ENCODE assay signal across 1 cellular context in the genomic region with DNA sequence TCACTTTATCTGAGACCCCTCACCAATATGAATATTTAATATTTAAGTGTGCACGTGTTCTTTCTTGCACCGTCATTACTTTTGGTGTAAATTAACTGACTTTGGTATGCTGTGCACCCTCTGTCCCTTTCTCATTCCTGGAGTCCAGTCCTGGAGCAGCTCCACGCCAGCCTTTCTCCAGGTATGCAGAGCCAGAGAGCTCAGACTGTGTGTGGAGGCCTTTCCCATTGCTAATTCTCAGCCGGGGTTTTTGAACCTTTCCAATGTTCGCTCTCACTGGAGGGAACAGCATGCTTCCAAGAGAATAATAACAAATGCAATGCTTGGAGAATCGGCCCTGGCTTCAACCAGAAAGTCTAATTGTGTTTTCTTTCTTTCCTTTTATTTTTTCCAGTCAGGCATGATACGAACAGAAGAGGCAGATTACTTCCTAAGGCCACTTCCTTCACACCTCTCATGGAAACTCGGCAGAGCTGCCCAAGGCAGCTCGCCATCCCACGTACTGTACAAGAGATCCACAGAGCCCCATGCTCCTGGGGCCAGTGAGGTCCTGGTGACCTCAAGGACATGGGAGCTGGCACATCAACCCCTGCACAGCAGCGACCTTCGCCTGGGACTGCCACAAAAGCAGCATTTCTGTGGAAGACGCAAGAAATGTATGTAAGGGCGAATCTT.
TF ChIP-seq lines count a peak whose summit lies in the region.

No MANE protein-coding gene starts in this region.

TF ChIP-seq in GM23338, 12 proteins besides CTCF, POLR2A, EP300 and RAD21 (continued from another document):
- TF ChIP-seq, protein P1, sequence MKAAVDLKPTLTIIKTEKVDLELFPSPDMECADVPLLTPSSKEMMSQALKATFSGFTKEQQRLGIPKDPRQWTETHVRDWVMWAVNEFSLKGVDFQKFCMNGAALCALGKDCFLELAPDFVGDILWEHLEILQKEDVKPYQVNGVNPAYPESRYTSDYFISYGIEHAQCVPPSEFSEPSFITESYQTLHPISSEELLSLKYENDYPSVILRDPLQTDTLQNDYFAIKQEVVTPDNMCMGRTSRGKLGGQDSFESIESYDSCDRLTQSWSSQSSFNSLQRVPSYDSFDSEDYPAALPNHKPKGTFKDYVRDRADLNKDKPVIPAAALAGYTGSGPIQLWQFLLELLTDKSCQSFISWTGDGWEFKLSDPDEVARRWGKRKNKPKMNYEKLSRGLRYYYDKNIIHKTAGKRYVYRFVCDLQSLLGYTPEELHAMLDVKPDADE (IDR thresholded peaks at IDR 0.05): no peak
- TF ChIP-seq, protein P2, sequence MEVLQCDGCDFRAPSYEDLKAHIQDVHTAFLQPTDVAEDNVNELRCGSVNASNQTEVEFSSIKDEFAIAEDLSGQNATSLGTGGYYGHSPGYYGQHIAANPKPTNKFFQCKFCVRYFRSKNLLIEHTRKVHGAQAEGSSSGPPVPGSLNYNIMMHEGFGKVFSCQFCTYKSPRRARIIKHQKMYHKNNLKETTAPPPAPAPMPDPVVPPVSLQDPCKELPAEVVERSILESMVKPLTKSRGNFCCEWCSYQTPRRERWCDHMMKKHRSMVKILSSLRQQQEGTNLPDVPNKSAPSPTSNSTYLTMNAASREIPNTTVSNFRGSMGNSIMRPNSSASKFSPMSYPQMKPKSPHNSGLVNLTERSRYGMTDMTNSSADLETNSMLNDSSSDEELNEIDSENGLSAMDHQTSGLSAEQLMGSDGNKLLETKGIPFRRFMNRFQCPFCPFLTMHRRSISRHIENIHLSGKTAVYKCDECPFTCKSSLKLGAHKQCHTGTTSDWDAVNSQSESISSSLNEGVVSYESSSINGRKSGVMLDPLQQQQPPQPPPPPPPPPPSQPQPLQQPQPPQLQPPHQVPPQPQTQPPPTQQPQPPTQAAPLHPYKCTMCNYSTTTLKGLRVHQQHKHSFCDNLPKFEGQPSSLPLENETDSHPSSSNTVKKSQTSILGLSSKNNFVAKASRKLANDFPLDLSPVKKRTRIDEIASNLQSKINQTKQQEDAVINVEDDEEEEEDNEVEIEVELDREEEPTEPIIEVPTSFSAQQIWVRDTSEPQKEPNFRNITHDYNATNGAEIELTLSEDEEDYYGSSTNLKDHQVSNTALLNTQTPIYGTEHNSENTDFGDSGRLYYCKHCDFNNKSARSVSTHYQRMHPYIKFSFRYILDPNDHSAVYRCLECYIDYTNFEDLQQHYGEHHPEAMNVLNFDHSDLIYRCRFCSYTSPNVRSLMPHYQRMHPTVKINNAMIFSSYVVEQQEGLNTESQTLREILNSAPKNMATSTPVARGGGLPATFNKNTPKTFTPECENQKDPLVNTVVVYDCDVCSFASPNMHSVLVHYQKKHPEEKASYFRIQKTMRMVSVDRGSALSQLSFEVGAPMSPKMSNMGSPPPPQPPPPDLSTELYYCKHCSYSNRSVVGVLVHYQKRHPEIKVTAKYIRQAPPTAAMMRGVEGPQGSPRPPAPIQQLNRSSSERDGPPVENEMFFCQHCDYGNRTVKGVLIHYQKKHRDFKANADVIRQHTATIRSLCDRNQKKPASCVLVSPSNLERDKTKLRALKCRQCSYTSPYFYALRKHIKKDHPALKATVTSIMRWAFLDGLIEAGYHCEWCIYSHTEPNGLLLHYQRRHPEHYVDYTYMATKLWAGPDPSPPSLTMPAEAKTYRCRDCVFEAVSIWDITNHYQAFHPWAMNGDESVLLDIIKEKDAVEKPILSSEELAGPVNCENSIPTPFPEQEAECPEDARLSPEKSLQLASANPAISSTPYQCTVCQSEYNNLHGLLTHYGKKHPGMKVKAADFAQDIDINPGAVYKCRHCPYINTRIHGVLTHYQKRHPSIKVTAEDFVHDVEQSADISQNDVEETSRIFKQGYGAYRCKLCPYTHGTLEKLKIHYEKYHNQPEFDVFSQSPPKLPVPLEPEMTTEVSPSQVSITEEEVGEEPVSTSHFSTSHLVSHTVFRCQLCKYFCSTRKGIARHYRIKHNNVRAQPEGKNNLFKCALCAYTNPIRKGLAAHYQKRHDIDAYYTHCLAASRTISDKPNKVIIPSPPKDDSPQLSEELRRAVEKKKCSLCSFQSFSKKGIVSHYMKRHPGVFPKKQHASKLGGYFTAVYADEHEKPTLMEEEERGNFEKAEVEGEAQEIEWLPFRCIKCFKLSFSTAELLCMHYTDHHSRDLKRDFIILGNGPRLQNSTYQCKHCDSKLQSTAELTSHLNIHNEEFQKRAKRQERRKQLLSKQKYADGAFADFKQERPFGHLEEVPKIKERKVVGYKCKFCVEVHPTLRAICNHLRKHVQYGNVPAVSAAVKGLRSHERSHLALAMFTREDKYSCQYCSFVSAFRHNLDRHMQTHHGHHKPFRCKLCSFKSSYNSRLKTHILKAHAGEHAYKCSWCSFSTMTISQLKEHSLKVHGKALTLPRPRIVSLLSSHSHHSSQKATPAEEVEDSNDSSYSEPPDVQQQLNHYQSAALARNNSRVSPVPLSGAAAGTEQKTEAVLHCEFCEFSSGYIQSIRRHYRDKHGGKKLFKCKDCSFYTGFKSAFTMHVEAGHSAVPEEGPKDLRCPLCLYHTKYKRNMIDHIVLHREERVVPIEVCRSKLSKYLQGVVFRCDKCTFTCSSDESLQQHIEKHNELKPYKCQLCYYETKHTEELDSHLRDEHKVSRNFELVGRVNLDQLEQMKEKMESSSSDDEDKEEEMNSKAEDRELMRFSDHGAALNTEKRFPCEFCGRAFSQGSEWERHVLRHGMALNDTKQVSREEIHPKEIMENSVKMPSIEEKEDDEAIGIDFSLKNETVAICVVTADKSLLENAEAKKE (CRISPR knock-in tag; IDR thresholded peaks at IDR 0.05): peak; percentile 31; the same call in 1 of the 2 replicates
